In genomic region chr19:55654323-55654832, GRCh38 we compare ENCODE assay signal across 8 cellular contexts. TPM values are rescaled to one million over a fixed set of nuclear protein-coding genes. Genes with fewer than 3 reads are reported as not detected.
DNase-seq lines count a peak whose midpoint lies in the region; ATAC-seq, FAIRE-seq and TF ChIP-seq lines count a peak whose summit lies in the region.

No MANE protein-coding gene starts in this region.

- peak overlapping the region; percentile 96 for H4K8ac ChIP-seq in trophoblast cell (ENCODE audit: low read depth, low read length)

- H3K4me3 Mint-ChIP-seq in T-cell: peak overlapping the region; percentile 85 to 88 (median 87)

- peak overlapping the region; percentile 98 for H2BK5ac ChIP-seq in trophoblast cell (ENCODE audit: low read depth, low read length, poor library complexity)

- H2BK12ac ChIP-seq in trophoblast cell (ENCODE audit: low read length): no peak overlapping the region

- H3K4me3 ChIP-seq in heart left ventricle (peak overlapping the region; percentile 50 to 99 (median 93)), trophoblast cell (ENCODE audit: low read depth, low read length) (peak overlapping the region; percentile 85), tibial nerve (peak overlapping the region; percentile 85 to 98 (median 88))

- H3K79me2 ChIP-seq in trophoblast cell (ENCODE audit: control insufficient read depth, insufficient read depth, low read length, poor library complexity): peaks cover 44% of the 10 kb centered on the region

- peaks cover 10% of the 10 kb centered on the region for H3K36me3 Mint-ChIP-seq in T-cell

- H4K91ac ChIP-seq in trophoblast cell (ENCODE audit: low read depth, low read length): peak overlapping the region; percentile 96

- peak overlapping the region; percentile 90 for H2AFZ ChIP-seq in trophoblast cell (ENCODE audit: insufficient read depth, low read length, poor library complexity)

- H3K9ac ChIP-seq in trophoblast cell (ENCODE audit: low read length): peak overlapping the region; percentile 98

- peak overlapping the region; percentile 95 to 99 for H3K27ac Mint-ChIP-seq in T-cell

- H2AK5ac ChIP-seq in trophoblast cell (ENCODE audit: low read length): peak overlapping the region; percentile 81

- H3K18ac ChIP-seq in trophoblast cell (ENCODE audit: low read length): peak overlapping the region; percentile 99

- peaks cover 15% of the 10 kb centered on the region for H3K79me1 ChIP-seq in trophoblast cell (ENCODE audit: low read length)

- DNase-seq in GM12891 (ENCODE audit: insufficient read length, low spot score): peak; percentile 79
- peak; percentile 100 for DNase-seq in NCI-H146 (lab: John Stamatoyannopoulos, UW)
- DNase-seq in T-cell: peak; percentile 97 to 100 (median 99)
- peak; percentile 98 for DNase-seq in amniotic stem cell (lab: John Stamatoyannopoulos, UW)
- peak; percentile 99 to 100 (median 99) for DNase-seq in heart left ventricle
- peak; percentile 100 for DNase-seq in trophoblast cell
- DNase-seq in tibial nerve (ENCODE audit: low spot score in 2 of 2): peak; percentile 99 to 100

- no peak for TF ChIP-seq POLR2A in GM12891 (IDR thresholded peaks at IDR 0.05; ENCODE audit: low read depth, low read length)
- TF ChIP-seq POLR2A in heart left ventricle (IDR thresholded peaks at IDR 0.05): no peak
- TF ChIP-seq POLR2A in tibial nerve (IDR thresholded peaks at IDR 0.05): no peak

- CTCF ChIA-PET in T-cell (lab: Charles Lee): interaction anchor here in 1 of 2 donors (0.7 to 1.5 kb wide), 15 partner anchors 12 to 1517 kb away, joined by 3 to 19 read pairs (median 4); partner anchors contain the start of genes CNOT3, FIZ1, MBOAT7 and ZNF524

- H3K9me3 Mint-ChIP-seq in T-cell: no peaks in the 10 kb centered on the region

- peak overlapping the region; percentile 95 for H4K12ac ChIP-seq in trophoblast cell (ENCODE audit: low read depth, low read length)

- peak overlapping the region; percentile 94 to 100 (median 99) for H3K27ac ChIP-seq in heart left ventricle
- H3K27ac ChIP-seq in trophoblast cell (ENCODE audit: low read depth, low read length): peak overlapping the region; percentile 99
- peak overlapping the region; percentile 94 to 99 (median 99) for H3K27ac ChIP-seq in tibial nerve

- TF ChIP-seq CTCF in heart left ventricle (IDR thresholded peaks at IDR 0.05) (no peak), tibial nerve (IDR thresholded peaks at IDR 0.05) (no peak)

- H3K4me2 ChIP-seq in trophoblast cell (ENCODE audit: low read length): peak overlapping the region; percentile 80

- no peak for TF ChIP-seq EP300 in tibial nerve (IDR thresholded peaks at IDR 0.05)

- H3K14ac ChIP-seq in trophoblast cell (ENCODE audit: low read length): peak overlapping the region; percentile 99

- peaks cover 46 to 55% (median 49%) of the 10 kb centered on the region in 3 donors for H3K4me1 Mint-ChIP-seq in T-cell

- WGBS in heart left ventricle, 4 donors: 0 to 1% (median 1%) methylated on average over 43 to 49 of the region's 49 CpGs
- WGBS in trophoblast cell (ENCODE audit: extremely low coverage, insufficient coverage, insufficient read length): no CpG with 5 or more reads among the region's 49 CpGs
- WGBS in tibial nerve, 2 donors: 0% methylated on average over 43 to 49 of the region's 49 CpGs

- H3K36me3 ChIP-seq in heart left ventricle (peaks cover 0 to 14% (median 3%) of the 10 kb centered on the region in 9 donors), trophoblast cell (ENCODE audit: control insufficient read depth in 1 of 2, insufficient read depth in 2 of 2, low read length in 2 of 2) (peaks cover 34 to 38% of the 10 kb centered on the region in 2 experiments), tibial nerve (peaks cover 0 to 30% (median 5%) of the 10 kb centered on the region in 3 donors)

- ATAC-seq in HG02870 (IDR thresholded peaks at IDR 0.05; ENCODE audit: unreplicated experiment) (peak; percentile 55), T-cell (replicated peaks in 1 of 4) (peak; percentile 79 to 82 (median 81)), heart left ventricle (peak; percentile 72 to 84 (median 79))

- no peak overlapping the region for H3K23ac ChIP-seq in trophoblast cell (ENCODE audit: low read length)

- no peaks in the 10 kb centered on the region for H3K27me3 Mint-ChIP-seq in T-cell

- intact Hi-C loops in heart left ventricle (cut with DNase I): loop anchor here in 2 of 10 donors (1.0 to 2.0 kb wide), 2 partner anchors 20 to 21 kb away; partner anchors contain the start of gene EPN1 (in 2 of the 2)

- peak overlapping the region; percentile 94 for H3K4ac ChIP-seq in trophoblast cell (ENCODE audit: low read depth, low read length)

- H3K9me3 ChIP-seq in heart left ventricle (no peaks in the 10 kb centered on the region), trophoblast cell (ENCODE audit: insufficient read depth, low read depth, low read length) (peaks cover 1% of the 10 kb centered on the region), tibial nerve (no peaks in the 10 kb centered on the region)

- POLR2A ChIA-PET in T-cell (lab: Charles Lee): interaction anchor here (0.5 to 0.9 kb wide), 8 partner anchors 8 to 1465 kb away, joined by 3 to 5 read pairs (median 3); partner anchors contain the start of genes FIZ1 (in 1 of the 2), MBOAT7 (in 1 of the 2) and ZNF524 (in 1 of the 2)

- FAIRE-seq in GM12891 (lab: Jason Lieb, UNC): no peak

- peaks cover 12 to 50% (median 43%) of the 10 kb centered on the region in 12 donors for H3K4me1 ChIP-seq in heart left ventricle
- peaks cover 3 to 10% of the 10 kb centered on the region in 2 experiments for H3K4me1 ChIP-seq in trophoblast cell (ENCODE audit: control insufficient read depth in 1 of 2, insufficient read depth in 2 of 2, low read length in 2 of 2)
- H3K4me1 ChIP-seq in tibial nerve: peaks cover 0 to 58% (median 41%) of the 10 kb centered on the region in 4 donors

- H3K27me3 ChIP-seq in heart left ventricle (no peaks in the 10 kb centered on the region), trophoblast cell (ENCODE audit: insufficient read depth, low read length) (no peaks in the 10 kb centered on the region), tibial nerve (no peaks in the 10 kb centered on the region)

- H2BK120ac ChIP-seq in trophoblast cell (ENCODE audit: insufficient read depth, low read length, poor library complexity): peak overlapping the region; percentile 98

TF ChIP-seq in GM12891, 5 proteins besides CTCF, POLR2A, EP300 and RAD21:
- no peak for TF ChIP-seq POU2F2 (IDR thresholded peaks at IDR 0.05; ENCODE audit: low read depth, low read length)
- TF ChIP-seq SPI1 (IDR thresholded peaks at IDR 0.05; ENCODE audit: low read depth, low read length): no peak
- TF ChIP-seq POLR2AphosphoS5 (IDR thresholded peaks at IDR 0.05; ENCODE audit: low read depth, low read length): no peak
- no peak for TF ChIP-seq PAX5 (IDR thresholded peaks at IDR 0.05; ENCODE audit: insufficient read depth, low read length, severe bottlenecking)
- TF ChIP-seq TAF1 (IDR thresholded peaks at IDR 0.05; ENCODE audit: low read depth, low read length): no peak

RNA-seq across cellular contexts. Expression of gene U2AF2, which starts 0.5 kb away (rescaled TPM):
- 150 TPM for polyA plus RNA-seq in GM12891 (2012; ENCODE audit: low read depth, missing spikeins)
- total RNA-seq in T-cell: 100 to 1,000 TPM; 254 to 310 (median 303) TPM
- 10 to 100 TPM; 39.9 to 88.1 (median 69.9) TPM for total RNA-seq in heart left ventricle
- 100 to 1,000 TPM in 1 of 2 donors, 10 to 100 TPM in 1; 72.7 to 104 TPM for polyA plus RNA-seq in heart left ventricle
- 128 and 132 TPM in 2 replicates for polyA plus RNA-seq in trophoblast cell (2013)
- 100 to 1,000 TPM; 115 to 242 (median 141) TPM for total RNA-seq in tibial nerve

RNA-seq across cellular contexts. Expression of gene CCDC106, which starts 6.4 kb away (rescaled TPM):
- 29.7 TPM for polyA plus RNA-seq in GM12891 (2012; ENCODE audit: low read depth, missing spikeins)
- total RNA-seq in T-cell: 1 to 10 TPM; 1.7 to 4.7 (median 3.8) TPM
- 10 to 100 TPM; 11.7 to 25.8 (median 16.5) TPM for total RNA-seq in heart left ventricle
- polyA plus RNA-seq in heart left ventricle: 10 to 100 TPM; 11.9 to 27.7 TPM
- polyA plus RNA-seq in trophoblast cell (2013): 14.4 and 14.6 TPM in 2 replicates
- 10 to 100 TPM; 14.5 to 39.6 (median 16.1) TPM for total RNA-seq in tibial nerve

RNA-seq across cellular contexts. Expression of gene ZNF581, which starts 10.9 kb away (rescaled TPM):
- polyA plus RNA-seq in GM12891 (2012; ENCODE audit: low read depth, missing spikeins): 47.3 TPM
- total RNA-seq in T-cell: 10 to 100 TPM; 26.4 to 38.7 (median 31.9) TPM
- total RNA-seq in heart left ventricle: 10 to 100 TPM in 2 of 9 donors, 1 to 10 TPM in 7; 4.7 to 12.7 (median 7.2) TPM
- polyA plus RNA-seq in heart left ventricle: 1 to 10 TPM; 5.5 to 9.3 TPM
- 27.4 and 27.9 TPM in 2 replicates for polyA plus RNA-seq in trophoblast cell (2013)
- 10 to 100 TPM in 2 of 4 donors, 1 to 10 TPM in 2; 5.7 to 19.4 (median 8.8) TPM for total RNA-seq in tibial nerve

RNA-seq across cellular contexts. Expression of gene ZNF580, which starts 13.6 kb away (rescaled TPM):
- polyA plus RNA-seq in GM12891 (2012; ENCODE audit: low read depth, missing spikeins): 23.7 TPM
- total RNA-seq in T-cell (100 to 1,000 TPM in 2 of 5 donors, 10 to 100 TPM in 3; 44.6 to 116 (median 94.2) TPM), heart left ventricle (10 to 100 TPM; 17.0 to 41.5 (median 21.2) TPM), tibial nerve (10 to 100 TPM; 24.1 to 67.5 (median 35.0) TPM)
- polyA plus RNA-seq in heart left ventricle: 10 to 100 TPM in 1 of 2 donors, 1 to 10 TPM in 1; 8.2 to 18.4 TPM
- polyA plus RNA-seq in trophoblast cell (2013): 24.2 and 24.6 TPM in 2 replicates

RNA-seq across cellular contexts. Expression of gene EPN1, which starts 20.6 kb away (rescaled TPM):
- polyA plus RNA-seq in GM12891 (2012; ENCODE audit: low read depth, missing spikeins): 23.4 TPM
- total RNA-seq in T-cell (10 to 100 TPM; 32.6 to 75.2 (median 60.6) TPM), heart left ventricle (100 to 1,000 TPM; 125 to 377 (median 189) TPM), tibial nerve (100 to 1,000 TPM in 3 of 4 donors, 10 to 100 TPM in 1; 92.0 to 164 (median 118) TPM)
- polyA plus RNA-seq in heart left ventricle: 100 to 1,000 TPM; 177 to 188 TPM
- polyA plus RNA-seq in trophoblast cell (2013): 99.8 and 104 TPM in 2 replicates

Comparison
In these comparisons a context has a peak if more than half of its experiments do, and no peak if none do; other contexts are left out.
1. Peak in every context shown above with its lines: DNase-seq, ATAC-seq, H3K4me3 ChIP-seq and H3K27ac ChIP-seq.